Comparison of ENCODE assay signal across 1 cellular context in genomic region chr5:149488645-149489306, GRCh38.
TF ChIP-seq lines count a peak whose summit lies in the region.

No MANE protein-coding gene starts in this region.

TF ChIP-seq in IMR-90, 13 proteins besides CTCF, POLR2A, EP300 and RAD21 (continued from another document):
- TF ChIP-seq CEBPB (IDR thresholded peaks at IDR 0.05; ENCODE audit: low read depth, low read length) (no peak), MXI1 (IDR thresholded peaks at IDR 0.05; ENCODE audit: borderline replicate concordance, low read depth, low read length) (no peak)
